13 cellular contexts compared by ENCODE assay signal in the genomic region with DNA sequence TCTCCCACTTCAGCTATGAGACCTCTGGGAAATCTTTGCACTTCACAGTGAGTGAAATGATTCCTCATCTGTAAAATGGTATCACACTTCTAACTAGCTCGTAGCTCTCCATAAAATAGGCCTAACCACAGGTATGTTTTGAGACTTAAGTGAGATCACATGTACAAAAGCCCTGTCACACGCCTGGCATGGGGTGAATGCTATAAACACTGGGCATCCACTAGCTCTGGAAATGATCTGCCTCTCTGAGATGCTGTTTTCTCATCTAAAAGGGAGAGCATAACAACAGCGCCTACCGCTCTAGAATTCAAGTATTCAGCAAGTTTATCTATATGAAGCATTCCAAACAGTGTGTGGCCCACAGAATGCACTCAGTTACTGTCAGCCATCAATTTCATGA. TPM values are rescaled to one million over a fixed set of nuclear protein-coding genes. Genes with fewer than 3 reads are reported as not detected.
DNase-seq lines count a peak whose midpoint lies in the region; ATAC-seq and TF ChIP-seq lines count a peak whose summit lies in the region.
"Had no signal": no experiment of that assay in that cellular context is flagged by ENCODE, and none has a peak within 500 bp of the region (broad histone marks: within the 10 kb centered on the region; RNA-seq: fewer than 3 reads in every experiment).

No MANE protein-coding gene starts in this region.

- CTCF ChIA-PET in CD4-positive, alpha-beta T cell (lab: Charles Lee) = no interaction called here

- peak overlapping the region; percentile 93 for H3K27ac Mint-ChIP-seq in CD4-positive, alpha-beta T cell
- H3K27ac Mint-ChIP-seq in effector memory CD8-positive, alpha-beta T cell = peak overlapping the region; percentile 92 to 95

- H3K4me3 ChIP-seq in Loucy (ENCODE audit: low read length, poor library complexity, severe bottlenecking) (peak overlapping the region; percentile 83), parathyroid adenoma (ENCODE audit: low read depth, low read length) (no peak overlapping the region)

- H3K79me2 ChIP-seq in Loucy (ENCODE audit: insufficient read depth, low read length) (peaks cover 68% of the 10 kb centered on the region), parathyroid adenoma (peaks cover 75% of the 10 kb centered on the region)

- peaks cover 3% of the 10 kb centered on the region; the same call in 1 of the 2 replicates for H3F3A ChIP-seq in Loucy (ENCODE audit: low read depth)

- H4K20me1 ChIP-seq in Loucy (ENCODE audit: insufficient read depth, low read length, poor library complexity, severe bottlenecking) = peaks cover 56% of the 10 kb centered on the region

- H3K36me3 Mint-ChIP-seq in CD4-positive, alpha-beta T cell (ENCODE audit: low read depth) = peaks cover 25% of the 10 kb centered on the region
- peaks cover 36% of the 10 kb centered on the region for H3K36me3 Mint-ChIP-seq in effector memory CD8-positive, alpha-beta T cell (ENCODE audit: insufficient read depth)

- no peak for TF ChIP-seq CTCF in CD4-positive, alpha-beta T cell (IDR thresholded peaks at IDR 0.05)
- no peak for TF ChIP-seq CTCF in Loucy (conservative IDR thresholded peaks at IDR 0.05; ENCODE audit: low read length)
- no peak for TF ChIP-seq CTCF in parathyroid adenoma (IDR thresholded peaks at IDR 0.05)

- peak overlapping the region; percentile 91 for H3K9ac ChIP-seq in Loucy (ENCODE audit: low read depth, low read length, poor library complexity, severe bottlenecking)
- H3K9ac ChIP-seq in parathyroid adenoma = no peak overlapping the region

- no peak overlapping the region for H3K27ac ChIP-seq in CD4-positive, alpha-beta T cell (ENCODE audit: low read depth, low read length)
- peak overlapping the region; percentile 87 for H3K27ac ChIP-seq in parathyroid adenoma

- H3K27me3 ChIP-seq in CD4-positive, alpha-beta T cell (ENCODE audit: control insufficient read depth, insufficient read depth, low read length) = no peaks in the 10 kb centered on the region
- H3K27me3 ChIP-seq in Loucy (ENCODE audit: insufficient read depth, low read length, poor library complexity, severe bottlenecking) = no peaks in the 10 kb centered on the region
- H3K27me3 ChIP-seq in parathyroid adenoma (ENCODE audit: control insufficient read depth, insufficient read depth, low read length) = no peaks in the 10 kb centered on the region

- intact Hi-C loops in CD4-positive, alpha-beta T cell (cut with DNase I, micrococcal nuclease) = loop anchor here (5.0 to 10.0 kb wide), 4 partner anchors 119 to 938 kb away; partner anchors contain the start of genes SAMD4B (in 1 of the 2) and SERTAD3 (in 1 of the 2)

- H3K9me2 ChIP-seq in Loucy (replicated peaks; ENCODE audit: low read depth, low read length) = no peaks in the 10 kb centered on the region

- peak overlapping the region; percentile 89 for H3K4me3 Mint-ChIP-seq in CD4-positive, alpha-beta T cell
- H3K4me3 Mint-ChIP-seq in effector memory CD8-positive, alpha-beta T cell = peak overlapping the region; percentile 88 to 89

- no peak for DNase-seq in CD4-positive, alpha-beta T cell
- DNase-seq in effector memory CD8-positive, alpha-beta T cell = no peak
- no peak for DNase-seq in activated CD8-positive, alpha-beta memory T cell treated with anti-CD3 and anti-CD28 coated beads for 24 hours
- no peak for DNase-seq in AG08395 (ENCODE audit: low spot score)
- DNase-seq: H7, NCI-H774 had no signal

- peak overlapping the region; percentile 96 for H3K4me2 ChIP-seq in Loucy (ENCODE audit: low read depth, low read length, poor library complexity, severe bottlenecking)
- H3K4me2 ChIP-seq in parathyroid adenoma (ENCODE audit: low read length) = no peak overlapping the region

- H2AFZ ChIP-seq in Loucy (ENCODE audit: low read length) (no peak overlapping the region), parathyroid adenoma (no peak overlapping the region)

- no peak for ATAC-seq in CD4-positive, alpha-beta T cell (ENCODE audit: poor library complexity)
- ATAC-seq in effector memory CD8-positive, alpha-beta T cell (replicated peaks) = no peak
- ATAC-seq in GM19467 (IDR thresholded peaks at IDR 0.05; ENCODE audit: unreplicated experiment) (no peak), GM18907 (IDR thresholded peaks at IDR 0.05; ENCODE audit: unreplicated experiment) (no peak)

- H3K36me3 ChIP-seq in Loucy (ENCODE audit: insufficient read depth, low read length) = no peaks in the 10 kb centered on the region
- H3K36me3 ChIP-seq in parathyroid adenoma (ENCODE audit: control insufficient read depth, insufficient read depth, low read length) = no peaks in the 10 kb centered on the region

- no peaks in the 10 kb centered on the region for H3K9me3 Mint-ChIP-seq in CD4-positive, alpha-beta T cell
- no peaks in the 10 kb centered on the region for H3K9me3 Mint-ChIP-seq in effector memory CD8-positive, alpha-beta T cell

- POLR2A ChIA-PET in CD4-positive, alpha-beta T cell (lab: Charles Lee) = interaction anchor here (0.9 kb wide), 1 partner anchor 312 kb away, joined by 3 read pairs; no protein-coding TSS in a partner anchor

- H3K4me1 ChIP-seq in Loucy (ENCODE audit: insufficient read depth, low read length, poor library complexity, severe bottlenecking) = peaks cover 58% of the 10 kb centered on the region
- peaks cover 41% of the 10 kb centered on the region for H3K4me1 ChIP-seq in parathyroid adenoma

- H3K4me1 Mint-ChIP-seq in CD4-positive, alpha-beta T cell (ENCODE audit: low read depth) = peaks cover 65% of the 10 kb centered on the region
- H3K4me1 Mint-ChIP-seq in effector memory CD8-positive, alpha-beta T cell (ENCODE audit: low read depth in 2 of 2) = peaks cover 52 to 53% of the 10 kb centered on the region in 2 donors

- H3K9me3 ChIP-seq in CD4-positive, alpha-beta T cell (ENCODE audit: control insufficient read depth, low read length) = no peaks in the 10 kb centered on the region
- H3K9me3 ChIP-seq in Loucy (ENCODE audit: insufficient read depth, low read depth, low read length) (no peaks in the 10 kb centered on the region), parathyroid adenoma (ENCODE audit: control insufficient read depth, low read length) (no peaks in the 10 kb centered on the region)

- H3K27me3 Mint-ChIP-seq in CD4-positive, alpha-beta T cell = no peaks in the 10 kb centered on the region
- no peaks in the 10 kb centered on the region for H3K27me3 Mint-ChIP-seq in effector memory CD8-positive, alpha-beta T cell

RNA-seq across cellular contexts. Expression of gene AKT2, which starts 2.2 kb away (rescaled TPM):
- 100 to 1,000 TPM; 197 to 199 TPM for total RNA-seq in CD4-positive, alpha-beta T cell

RNA-seq across cellular contexts. Expression of gene CCNP, which starts 56.4 kb away (rescaled TPM):
- 1 to 10 TPM; 1.2 to 1.7 TPM for total RNA-seq in CD4-positive, alpha-beta T cell
- total RNA-seq: endothelial cell of umbilical vein, HT1080, mononuclear cell had no signal
